Comparison of ENCODE assay signal across 8 cellular contexts in genomic region chr3:12995389-12996180, GRCh38.
DNase-seq lines count a peak whose midpoint lies in the region; ATAC-seq and TF ChIP-seq lines count a peak whose summit lies in the region.

No MANE protein-coding gene starts in this region.

- H3K4me2 ChIP-seq in PC-3 (ENCODE audit: low read length), result peak overlapping the region; percentile 97

- H3K9ac ChIP-seq in PC-3 (ENCODE audit: low read length), result no peak overlapping the region

- H4K20me1 ChIP-seq in PC-3 (ENCODE audit: low read length), result no peaks in the 10 kb centered on the region

- POLR2A ChIA-PET in PC-3 (lab: Charles Lee; ENCODE audit: unreplicated experiment), result interaction anchor here (0.5 to 0.6 kb wide), 2 partner anchors 27 to 73 kb away, joined by 3 to 10 read pairs; no protein-coding TSS in a partner anchor

- H2AFZ ChIP-seq in PC-3 (ENCODE audit: low read length), result peak overlapping the region; percentile 91

- CTCF ChIA-PET in PC-3 (lab: Charles Lee), result interaction anchor here (0.6 to 0.9 kb wide), 3 partner anchors 10 to 73 kb away, joined by 3 to 5 read pairs (median 3); no protein-coding TSS in a partner anchor

- no peak for ATAC-seq in PC-3

- intact Hi-C loops in PC-3 (cut with micrococcal nuclease), result loop anchor here (10.0 kb wide), 1 partner anchor 101 kb away; no protein-coding TSS in a partner anchor
- intact Hi-C loops in esophagus muscularis mucosa (cut with DNase I), result loop anchor here (2.0 kb wide), 1 partner anchor 127 kb away; no protein-coding TSS in a partner anchor
- intact Hi-C loops in prostate gland (cut with DNase I), result loop anchor here (5.0 kb wide), 1 partner anchor 128 kb away; no protein-coding TSS in a partner anchor

- H3K9me3 ChIP-seq in PC-3 (ENCODE audit: low read length) (no peaks in the 10 kb centered on the region), esophagus muscularis mucosa (no peaks in the 10 kb centered on the region), prostate gland (no peaks in the 10 kb centered on the region)

- H3K9me2 ChIP-seq in PC-3 (replicated peaks; ENCODE audit: low read length), result no peaks in the 10 kb centered on the region

- H3K27me3 ChIP-seq in PC-3 (ENCODE audit: low read length), result no peaks in the 10 kb centered on the region
- H3K27me3 ChIP-seq in esophagus muscularis mucosa, result no peaks in the 10 kb centered on the region
- H3K27me3 ChIP-seq in prostate gland (replicated peaks; ENCODE audit: insufficient read depth), result no peaks in the 10 kb centered on the region

- TF ChIP-seq CTCF in GM12864 (IDR thresholded peaks at IDR 0.05; ENCODE audit: low read depth, low read length, missing control alignments), result no peak
- TF ChIP-seq CTCF in PC-3 (conservative IDR thresholded peaks at IDR 0.05; ENCODE audit: low read depth, low read length), result no peak
- TF ChIP-seq CTCF in esophagus muscularis mucosa (IDR thresholded peaks at IDR 0.05), result no peak
- no peak for TF ChIP-seq CTCF in prostate gland (IDR thresholded peaks at IDR 0.05)
- no peak for TF ChIP-seq CTCF in GM10266 (IDR thresholded peaks at IDR 0.05; ENCODE audit: control insufficient read depth, insufficient read depth, low read depth, missing control alignments)

- DNase-seq in GM12864 (ENCODE audit: low read depth), result no peak
- no peak for DNase-seq in PC-3
- DNase-seq in esophagus muscularis mucosa (ENCODE audit: extremely low spot score), result no peak
- DNase-seq in prostate gland (ENCODE audit: low spot score), result no peak
- DNase-seq in dedifferentiated amniotic fluid mesenchymal stem cell (ENCODE audit: extremely low spot score), result no peak
- DNase-seq in NCI-H2029 treated with DMSO at 0.1 percent for 48 hours (lab: John Stamatoyannopoulos, UW), result no peak
- DNase-seq in GM10266 (ENCODE audit: extremely low spot score), result no peak
- no peak for DNase-seq in cerebellar cortex (ENCODE audit: low spot score)

- H3K4me1 ChIP-seq in PC-3 (ENCODE audit: insufficient read depth, low read length), result peaks cover 20% of the 10 kb centered on the region
- H3K4me1 ChIP-seq in esophagus muscularis mucosa, result peaks cover 33 to 56% (median 39%) of the 10 kb centered on the region in 4 donors
- no peaks in the 10 kb centered on the region for H3K4me1 ChIP-seq in prostate gland (replicated peaks)

- BruUV-seq in PC-3 (replicated peaks; lab: Mats Ljungman, UMichigan), result no TSS peak

- H3K4me3 ChIP-seq in GM12864 (ENCODE audit: low read depth, low read length) (peak overlapping the region; percentile 55), PC-3 (ENCODE audit: low read length) (peak overlapping the region; percentile 84; the same call in 1 of the 2 replicates), esophagus muscularis mucosa (peak overlapping the region in 3 of 4 donors; percentile 78 to 90 (median 86)), prostate gland (no peak overlapping the region)

- TF ChIP-seq EP300 in esophagus muscularis mucosa (IDR thresholded peaks at IDR 0.05), result no peak

- 80% methylated on average over 7 of the region's 10 CpGs for WGBS in esophagus muscularis mucosa
- WGBS in prostate gland, result 77% methylated on average over 10 of the region's 10 CpGs

- no peaks in the 10 kb centered on the region for H3K79me2 ChIP-seq in PC-3 (ENCODE audit: low read length)

- no peak for TF ChIP-seq POLR2A in esophagus muscularis mucosa (IDR thresholded peaks at IDR 0.05; ENCODE audit: low read depth)
- no peak for TF ChIP-seq POLR2A in prostate gland (IDR thresholded peaks at IDR 0.05)

- H3K36me3 ChIP-seq in PC-3 (ENCODE audit: low read depth, low read length), result no peaks in the 10 kb centered on the region
- H3K36me3 ChIP-seq in esophagus muscularis mucosa, result no peaks in the 10 kb centered on the region
- no peaks in the 10 kb centered on the region for H3K36me3 ChIP-seq in prostate gland

- no peaks in the 10 kb centered on the region for H3F3A ChIP-seq in PC-3 (ENCODE audit: low read length, unreplicated experiment)

- H3K27ac ChIP-seq in PC-3 (ENCODE audit: low read length), result no peak overlapping the region
- H3K27ac ChIP-seq in esophagus muscularis mucosa (replicated peaks in 1 of 4), result peak overlapping the region; percentile 88 to 92 (median 90)
- H3K27ac ChIP-seq in prostate gland, result peak overlapping the region; percentile 85 to 86

Comparison
In these comparisons a context has a peak if more than half of its experiments do, and no peak if none do; other contexts are left out.
1. H3K4me3 ChIP-seq: peak in GM12864 (single experiment), PC-3 (single experiment) and esophagus muscularis mucosa (3 of 4); none in prostate gland (0 of 2).